ENCODE assay signal across 1 cellular context in the genomic region with DNA sequence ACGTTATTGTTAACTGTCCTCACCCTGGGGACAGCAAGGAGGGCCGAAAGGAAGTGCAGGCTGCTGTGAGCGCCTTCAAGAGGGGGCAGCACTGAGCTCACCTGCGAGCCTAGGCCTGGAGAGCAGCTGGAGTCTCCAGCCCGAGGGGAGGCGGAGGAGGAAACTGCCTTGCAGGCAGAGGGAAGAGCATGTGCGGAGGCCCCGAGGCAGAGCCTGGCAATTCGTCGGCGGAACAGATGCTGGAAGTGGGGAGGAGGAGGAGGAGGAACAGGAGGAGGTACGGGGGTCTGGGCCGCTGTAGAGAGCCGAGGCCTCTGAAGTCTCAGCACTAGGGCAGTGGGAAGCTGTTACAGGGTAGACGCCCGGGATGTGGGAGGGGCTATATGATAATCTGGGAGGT.
TF ChIP-seq lines count a peak whose summit lies in the region.

No MANE protein-coding gene starts in this region.

TF ChIP-seq in HepG2, 621 proteins besides CTCF, POLR2A, EP300 and RAD21 (continued from another document and continues in another):
- TF ChIP-seq, protein P1, sequence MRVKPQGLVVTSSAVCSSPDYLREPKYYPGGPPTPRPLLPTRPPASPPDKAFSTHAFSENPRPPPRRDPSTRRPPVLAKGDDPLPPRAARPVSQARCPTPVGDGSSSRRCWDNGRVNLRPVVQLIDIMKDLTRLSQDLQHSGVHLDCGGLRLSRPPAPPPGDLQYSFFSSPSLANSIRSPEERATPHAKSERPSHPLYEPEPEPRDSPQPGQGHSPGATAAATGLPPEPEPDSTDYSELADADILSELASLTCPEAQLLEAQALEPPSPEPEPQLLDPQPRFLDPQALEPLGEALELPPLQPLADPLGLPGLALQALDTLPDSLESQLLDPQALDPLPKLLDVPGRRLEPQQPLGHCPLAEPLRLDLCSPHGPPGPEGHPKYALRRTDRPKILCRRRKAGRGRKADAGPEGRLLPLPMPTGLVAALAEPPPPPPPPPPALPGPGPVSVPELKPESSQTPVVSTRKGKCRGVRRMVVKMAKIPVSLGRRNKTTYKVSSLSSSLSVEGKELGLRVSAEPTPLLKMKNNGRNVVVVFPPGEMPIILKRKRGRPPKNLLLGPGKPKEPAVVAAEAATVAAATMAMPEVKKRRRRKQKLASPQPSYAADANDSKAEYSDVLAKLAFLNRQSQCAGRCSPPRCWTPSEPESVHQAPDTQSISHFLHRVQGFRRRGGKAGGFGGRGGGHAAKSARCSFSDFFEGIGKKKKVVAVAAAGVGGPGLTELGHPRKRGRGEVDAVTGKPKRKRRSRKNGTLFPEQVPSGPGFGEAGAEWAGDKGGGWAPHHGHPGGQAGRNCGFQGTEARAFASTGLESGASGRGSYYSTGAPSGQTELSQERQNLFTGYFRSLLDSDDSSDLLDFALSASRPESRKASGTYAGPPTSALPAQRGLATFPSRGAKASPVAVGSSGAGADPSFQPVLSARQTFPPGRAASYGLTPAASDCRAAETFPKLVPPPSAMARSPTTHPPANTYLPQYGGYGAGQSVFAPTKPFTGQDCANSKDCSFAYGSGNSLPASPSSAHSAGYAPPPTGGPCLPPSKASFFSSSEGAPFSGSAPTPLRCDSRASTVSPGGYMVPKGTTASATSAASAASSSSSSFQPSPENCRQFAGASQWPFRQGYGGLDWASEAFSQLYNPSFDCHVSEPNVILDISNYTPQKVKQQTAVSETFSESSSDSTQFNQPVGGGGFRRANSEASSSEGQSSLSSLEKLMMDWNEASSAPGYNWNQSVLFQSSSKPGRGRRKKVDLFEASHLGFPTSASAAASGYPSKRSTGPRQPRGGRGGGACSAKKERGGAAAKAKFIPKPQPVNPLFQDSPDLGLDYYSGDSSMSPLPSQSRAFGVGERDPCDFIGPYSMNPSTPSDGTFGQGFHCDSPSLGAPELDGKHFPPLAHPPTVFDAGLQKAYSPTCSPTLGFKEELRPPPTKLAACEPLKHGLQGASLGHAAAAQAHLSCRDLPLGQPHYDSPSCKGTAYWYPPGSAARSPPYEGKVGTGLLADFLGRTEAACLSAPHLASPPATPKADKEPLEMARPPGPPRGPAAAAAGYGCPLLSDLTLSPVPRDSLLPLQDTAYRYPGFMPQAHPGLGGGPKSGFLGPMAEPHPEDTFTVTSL (CRISPR knock-in tag; IDR thresholded peaks at IDR 0.05; ENCODE audit: borderline replicate concordance), result no peak
- TF ChIP-seq ZNF766 (CRISPR knock-in tag; IDR thresholded peaks at IDR 0.05; ENCODE audit: borderline replicate concordance) (no peak), ETV6 (CRISPR knock-in tag; conservative IDR thresholded peaks at IDR 0.05) (no peak), HNRNPLL (IDR thresholded peaks at IDR 0.05; ENCODE audit: low read depth, low read length, poor library complexity, severe bottlenecking) (peak; percentile 15), HMG20A (CRISPR knock-in tag; IDR thresholded peaks at IDR 0.05; ENCODE audit: borderline replicate concordance) (no peak), ZNF562 (CRISPR knock-in tag; IDR thresholded peaks at IDR 0.05; ENCODE audit: borderline replicate concordance) (no peak), MBD4 (IDR thresholded peaks at IDR 0.05; ENCODE audit: borderline replicate concordance, low read length) (no peak), SRSF4 (IDR thresholded peaks at IDR 0.05; ENCODE audit: low read depth, low read length, poor library complexity, severe bottlenecking) (no peak), HHEX (CRISPR knock-in tag; IDR thresholded peaks at IDR 0.05) (no peak), MLX (CRISPR knock-in tag; IDR thresholded peaks at IDR 0.05) (no peak), NFE2L2 (IDR thresholded peaks at IDR 0.05; ENCODE audit: low read length) (no peak), ZNF563 (CRISPR knock-in tag; IDR thresholded peaks at IDR 0.05) (no peak), SIX4 (CRISPR knock-in tag; IDR thresholded peaks at IDR 0.05) (no peak), FOSL2 (CRISPR knock-in tag; IDR thresholded peaks at IDR 0.05) (no peak), ELF1 (CRISPR knock-in tag; IDR thresholded peaks at IDR 0.05) (no peak), FOSL1 (CRISPR knock-in tag; IDR thresholded peaks at IDR 0.05; ENCODE audit: borderline replicate concordance) (no peak), NCOA2 (CRISPR knock-in tag; IDR thresholded peaks at IDR 0.05) (no peak), ZFX (CRISPR knock-in tag; IDR thresholded peaks at IDR 0.05; ENCODE audit: low read depth) (no peak), ZBTB7B (CRISPR knock-in tag; IDR thresholded peaks at IDR 0.05) (no peak), HCFC1 (IDR thresholded peaks at IDR 0.05; ENCODE audit: low read depth, low read length) (no peak), RBFOX2 (IDR thresholded peaks at IDR 0.05; ENCODE audit: low read depth, low read length) (no peak), ZNF34 (CRISPR knock-in tag; IDR thresholded peaks at IDR 0.05; ENCODE audit: borderline replicate concordance) (no peak), GATAD1 (CRISPR knock-in tag; IDR thresholded peaks at IDR 0.05) (no peak), SRF (IDR thresholded peaks at IDR 0.05; ENCODE audit: low read depth, low read length) (no peak), ZNF468 (CRISPR knock-in tag; IDR thresholded peaks at IDR 0.05) (no peak), ZNF414 (CRISPR knock-in tag; IDR thresholded peaks at IDR 0.05) (no peak), GZF1 (CRISPR knock-in tag; IDR thresholded peaks at IDR 0.05) (no peak), POLR2G (IDR thresholded peaks at IDR 0.05; ENCODE audit: low read depth, low read length) (no peak), IRF2 (CRISPR knock-in tag; IDR thresholded peaks at IDR 0.05) (no peak), STAG1 (CRISPR knock-in tag; IDR thresholded peaks at IDR 0.05) (no peak), HIC2 (CRISPR knock-in tag; IDR thresholded peaks at IDR 0.05; ENCODE audit: low read depth) (0 out of 2 replicates have a peak, but pooled peaks have one; percentile 9), ARHGAP35 (CRISPR knock-in tag; IDR thresholded peaks at IDR 0.05; ENCODE audit: borderline replicate concordance) (no peak), ZNF773 (CRISPR knock-in tag; IDR thresholded peaks at IDR 0.05; ENCODE audit: borderline replicate concordance) (no peak), SMAD3 (CRISPR knock-in tag; IDR thresholded peaks at IDR 0.05) (no peak), ELK4 (CRISPR knock-in tag; IDR thresholded peaks at IDR 0.05; ENCODE audit: borderline replicate concordance) (no peak), ZSCAN30 (CRISPR knock-in tag; IDR thresholded peaks at IDR 0.05) (no peak), KLF6 (CRISPR knock-in tag; IDR thresholded peaks at IDR 0.05) (no peak), SIN3A (IDR thresholded peaks at IDR 0.05; ENCODE audit: borderline replicate concordance, low read depth, low read length) (no peak), ZNF713 (CRISPR knock-in tag; IDR thresholded peaks at IDR 0.05) (no peak), ELF4 (CRISPR knock-in tag; IDR thresholded peaks at IDR 0.05; ENCODE audit: borderline replicate concordance) (no peak), ZNF280D (CRISPR knock-in tag; IDR thresholded peaks at IDR 0.05) (0 out of 2 replicates have a peak, but pooled peaks have one; percentile 43)
- TF ChIP-seq, protein P2, sequence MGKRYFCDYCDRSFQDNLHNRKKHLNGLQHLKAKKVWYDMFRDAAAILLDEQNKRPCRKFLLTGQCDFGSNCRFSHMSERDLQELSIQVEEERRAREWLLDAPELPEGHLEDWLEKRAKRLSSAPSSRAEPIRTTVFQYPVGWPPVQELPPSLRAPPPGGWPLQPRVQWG (CRISPR knock-in tag; IDR thresholded peaks at IDR 0.05; ENCODE audit: borderline replicate concordance, low read depth), result no peak
- TF ChIP-seq, protein P3, sequence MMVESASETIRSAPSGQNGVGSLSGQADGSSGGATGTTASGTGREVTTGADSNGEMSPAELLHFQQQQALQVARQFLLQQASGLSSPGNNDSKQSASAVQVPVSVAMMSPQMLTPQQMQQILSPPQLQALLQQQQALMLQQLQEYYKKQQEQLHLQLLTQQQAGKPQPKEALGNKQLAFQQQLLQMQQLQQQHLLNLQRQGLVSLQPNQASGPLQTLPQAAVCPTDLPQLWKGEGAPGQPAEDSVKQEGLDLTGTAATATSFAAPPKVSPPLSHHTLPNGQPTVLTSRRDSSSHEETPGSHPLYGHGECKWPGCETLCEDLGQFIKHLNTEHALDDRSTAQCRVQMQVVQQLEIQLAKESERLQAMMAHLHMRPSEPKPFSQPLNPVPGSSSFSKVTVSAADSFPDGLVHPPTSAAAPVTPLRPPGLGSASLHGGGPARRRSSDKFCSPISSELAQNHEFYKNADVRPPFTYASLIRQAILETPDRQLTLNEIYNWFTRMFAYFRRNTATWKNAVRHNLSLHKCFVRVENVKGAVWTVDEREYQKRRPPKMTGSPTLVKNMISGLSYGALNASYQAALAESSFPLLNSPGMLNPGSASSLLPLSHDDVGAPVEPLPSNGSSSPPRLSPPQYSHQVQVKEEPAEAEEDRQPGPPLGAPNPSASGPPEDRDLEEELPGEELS (CRISPR knock-in tag; IDR thresholded peaks at IDR 0.05), result no peak
- TF ChIP-seq, protein P4, sequence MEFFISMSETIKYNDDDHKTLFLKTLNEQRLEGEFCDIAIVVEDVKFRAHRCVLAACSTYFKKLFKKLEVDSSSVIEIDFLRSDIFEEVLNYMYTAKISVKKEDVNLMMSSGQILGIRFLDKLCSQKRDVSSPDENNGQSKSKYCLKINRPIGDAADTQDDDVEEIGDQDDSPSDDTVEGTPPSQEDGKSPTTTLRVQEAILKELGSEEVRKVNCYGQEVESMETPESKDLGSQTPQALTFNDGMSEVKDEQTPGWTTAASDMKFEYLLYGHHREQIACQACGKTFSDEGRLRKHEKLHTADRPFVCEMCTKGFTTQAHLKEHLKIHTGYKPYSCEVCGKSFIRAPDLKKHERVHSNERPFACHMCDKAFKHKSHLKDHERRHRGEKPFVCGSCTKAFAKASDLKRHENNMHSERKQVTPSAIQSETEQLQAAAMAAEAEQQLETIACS (CRISPR knock-in tag; IDR thresholded peaks at IDR 0.05), result no peak
- TF ChIP-seq, protein P5, sequence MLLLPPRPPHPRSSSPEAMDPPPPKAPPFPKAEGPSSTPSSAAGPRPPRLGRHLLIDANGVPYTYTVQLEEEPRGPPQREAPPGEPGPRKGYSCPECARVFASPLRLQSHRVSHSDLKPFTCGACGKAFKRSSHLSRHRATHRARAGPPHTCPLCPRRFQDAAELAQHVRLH (CRISPR knock-in tag; IDR thresholded peaks at IDR 0.05; ENCODE audit: borderline replicate concordance, low read depth), result no peak
- TF ChIP-seq, protein P6, sequence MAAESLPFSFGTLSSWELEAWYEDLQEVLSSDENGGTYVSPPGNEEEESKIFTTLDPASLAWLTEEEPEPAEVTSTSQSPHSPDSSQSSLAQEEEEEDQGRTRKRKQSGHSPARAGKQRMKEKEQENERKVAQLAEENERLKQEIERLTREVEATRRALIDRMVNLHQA (CRISPR knock-in tag; IDR thresholded peaks at IDR 0.05), result no peak
